In the genomic region with DNA sequence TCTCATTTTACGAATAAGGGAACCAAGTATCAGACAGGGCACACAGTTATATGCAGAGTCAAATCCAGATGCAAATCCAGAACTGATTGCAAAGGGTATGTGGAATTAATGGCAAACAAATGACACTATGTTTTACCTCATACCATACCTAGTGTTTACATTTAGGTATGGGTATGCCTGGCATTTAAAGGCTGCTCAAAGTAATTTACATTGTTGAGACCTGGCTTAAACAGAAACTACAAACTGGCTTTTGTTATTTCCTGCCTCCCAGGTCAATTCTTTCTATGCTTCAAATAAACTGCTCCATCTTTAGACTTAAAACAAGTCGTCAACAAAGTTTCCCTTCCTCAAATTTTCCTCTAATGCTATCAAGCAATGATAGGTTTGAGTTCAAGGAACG, we compare ENCODE assay signal across 1 cellular context.
TF ChIP-seq lines count a peak whose summit lies in the region.

No MANE protein-coding gene starts in this region.

TF ChIP-seq in SK-N-SH treated with all-trans-retinoic acid at 6 μM for 48 hours, 23 proteins besides CTCF, POLR2A, EP300 and RAD21 (continued from another document):
- no peak for TF ChIP-seq TCF4 (CRISPR knock-in tag; IDR thresholded peaks at IDR 0.05; ENCODE audit: borderline replicate concordance)
- TF ChIP-seq PPARA (CRISPR knock-in tag; IDR thresholded peaks at IDR 0.05; ENCODE audit: borderline replicate concordance): no peak
- no peak for TF ChIP-seq BACH2 (CRISPR knock-in tag; IDR thresholded peaks at IDR 0.05; ENCODE audit: borderline replicate concordance)
- no peak for TF ChIP-seq GLIS3 (CRISPR knock-in tag; IDR thresholded peaks at IDR 0.05)
- TF ChIP-seq, protein P1, sequence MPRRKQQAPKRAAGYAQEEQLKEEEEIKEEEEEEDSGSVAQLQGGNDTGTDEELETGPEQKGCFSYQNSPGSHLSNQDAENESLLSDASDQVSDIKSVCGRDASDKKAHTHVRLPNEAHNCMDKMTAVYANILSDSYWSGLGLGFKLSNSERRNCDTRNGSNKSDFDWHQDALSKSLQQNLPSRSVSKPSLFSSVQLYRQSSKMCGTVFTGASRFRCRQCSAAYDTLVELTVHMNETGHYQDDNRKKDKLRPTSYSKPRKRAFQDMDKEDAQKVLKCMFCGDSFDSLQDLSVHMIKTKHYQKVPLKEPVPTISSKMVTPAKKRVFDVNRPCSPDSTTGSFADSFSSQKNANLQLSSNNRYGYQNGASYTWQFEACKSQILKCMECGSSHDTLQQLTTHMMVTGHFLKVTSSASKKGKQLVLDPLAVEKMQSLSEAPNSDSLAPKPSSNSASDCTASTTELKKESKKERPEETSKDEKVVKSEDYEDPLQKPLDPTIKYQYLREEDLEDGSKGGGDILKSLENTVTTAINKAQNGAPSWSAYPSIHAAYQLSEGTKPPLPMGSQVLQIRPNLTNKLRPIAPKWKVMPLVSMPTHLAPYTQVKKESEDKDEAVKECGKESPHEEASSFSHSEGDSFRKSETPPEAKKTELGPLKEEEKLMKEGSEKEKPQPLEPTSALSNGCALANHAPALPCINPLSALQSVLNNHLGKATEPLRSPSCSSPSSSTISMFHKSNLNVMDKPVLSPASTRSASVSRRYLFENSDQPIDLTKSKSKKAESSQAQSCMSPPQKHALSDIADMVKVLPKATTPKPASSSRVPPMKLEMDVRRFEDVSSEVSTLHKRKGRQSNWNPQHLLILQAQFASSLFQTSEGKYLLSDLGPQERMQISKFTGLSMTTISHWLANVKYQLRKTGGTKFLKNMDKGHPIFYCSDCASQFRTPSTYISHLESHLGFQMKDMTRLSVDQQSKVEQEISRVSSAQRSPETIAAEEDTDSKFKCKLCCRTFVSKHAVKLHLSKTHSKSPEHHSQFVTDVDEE (CRISPR knock-in tag; IDR thresholded peaks at IDR 0.05): no peak
- TF ChIP-seq SNAI2 (CRISPR knock-in tag; IDR thresholded peaks at IDR 0.05): no peak
- no peak for TF ChIP-seq ZFP3 (CRISPR knock-in tag; IDR thresholded peaks at IDR 0.05)
- TF ChIP-seq, protein P2, sequence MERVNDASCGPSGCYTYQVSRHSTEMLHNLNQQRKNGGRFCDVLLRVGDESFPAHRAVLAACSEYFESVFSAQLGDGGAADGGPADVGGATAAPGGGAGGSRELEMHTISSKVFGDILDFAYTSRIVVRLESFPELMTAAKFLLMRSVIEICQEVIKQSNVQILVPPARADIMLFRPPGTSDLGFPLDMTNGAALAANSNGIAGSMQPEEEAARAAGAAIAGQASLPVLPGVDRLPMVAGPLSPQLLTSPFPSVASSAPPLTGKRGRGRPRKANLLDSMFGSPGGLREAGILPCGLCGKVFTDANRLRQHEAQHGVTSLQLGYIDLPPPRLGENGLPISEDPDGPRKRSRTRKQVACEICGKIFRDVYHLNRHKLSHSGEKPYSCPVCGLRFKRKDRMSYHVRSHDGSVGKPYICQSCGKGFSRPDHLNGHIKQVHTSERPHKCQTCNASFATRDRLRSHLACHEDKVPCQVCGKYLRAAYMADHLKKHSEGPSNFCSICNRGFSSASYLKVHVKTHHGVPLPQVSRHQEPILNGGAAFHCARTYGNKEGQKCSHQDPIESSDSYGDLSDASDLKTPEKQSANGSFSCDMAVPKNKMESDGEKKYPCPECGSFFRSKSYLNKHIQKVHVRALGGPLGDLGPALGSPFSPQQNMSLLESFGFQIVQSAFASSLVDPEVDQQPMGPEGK (CRISPR knock-in tag; IDR thresholded peaks at IDR 0.05; ENCODE audit: borderline replicate concordance): no peak
